Comparison of ENCODE assay signal across 2 cellular contexts in the genomic region with DNA sequence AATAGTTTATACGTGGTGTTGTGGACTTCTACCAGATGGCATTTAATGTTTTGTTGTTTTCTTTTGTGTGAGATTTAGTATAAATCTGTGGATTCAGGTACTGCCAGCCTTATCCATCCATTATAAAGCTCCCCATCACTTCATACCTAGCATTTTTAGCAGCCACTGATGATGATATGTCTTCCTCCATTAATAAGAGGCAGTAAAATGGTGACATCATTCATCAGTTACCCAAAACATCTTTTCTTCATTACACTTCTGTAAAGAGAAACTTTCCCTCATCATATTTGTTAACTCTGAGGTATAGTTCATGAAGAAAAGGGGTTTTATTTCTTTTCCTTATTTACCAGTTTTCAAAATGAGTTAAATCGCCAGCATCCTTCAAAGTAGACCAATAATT.
TF ChIP-seq lines count a peak whose summit lies in the region.

No MANE protein-coding gene starts in this region.

TF ChIP-seq in SK-N-SH, 30 proteins besides CTCF, POLR2A, EP300 and RAD21 (continued from another document):
- TF ChIP-seq, protein P1, sequence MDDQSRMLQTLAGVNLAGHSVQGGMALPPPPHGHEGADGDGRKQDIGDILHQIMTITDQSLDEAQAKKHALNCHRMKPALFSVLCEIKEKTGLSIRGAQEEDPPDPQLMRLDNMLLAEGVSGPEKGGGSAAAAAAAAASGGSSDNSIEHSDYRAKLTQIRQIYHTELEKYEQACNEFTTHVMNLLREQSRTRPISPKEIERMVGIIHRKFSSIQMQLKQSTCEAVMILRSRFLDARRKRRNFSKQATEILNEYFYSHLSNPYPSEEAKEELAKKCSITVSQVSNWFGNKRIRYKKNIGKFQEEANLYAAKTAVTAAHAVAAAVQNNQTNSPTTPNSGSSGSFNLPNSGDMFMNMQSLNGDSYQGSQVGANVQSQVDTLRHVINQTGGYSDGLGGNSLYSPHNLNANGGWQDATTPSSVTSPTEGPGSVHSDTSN (IDR thresholded peaks at IDR 0.05), result peak; percentile 9; the same call in 1 of the 2 replicates
- TF ChIP-seq TCF12 (IDR thresholded peaks at IDR 0.05) (peak; percentile 27; the same call in 1 of the 2 replicates), SMC3 (IDR thresholded peaks at IDR 0.05; ENCODE audit: low read depth, low read length) (no peak)

TF ChIP-seq in SK-N-SH treated with all-trans-retinoic acid at 6 μM for 48 hours, 23 proteins besides CTCF, POLR2A, EP300 and RAD21 (continued from another document):
- TF ChIP-seq, protein P2, sequence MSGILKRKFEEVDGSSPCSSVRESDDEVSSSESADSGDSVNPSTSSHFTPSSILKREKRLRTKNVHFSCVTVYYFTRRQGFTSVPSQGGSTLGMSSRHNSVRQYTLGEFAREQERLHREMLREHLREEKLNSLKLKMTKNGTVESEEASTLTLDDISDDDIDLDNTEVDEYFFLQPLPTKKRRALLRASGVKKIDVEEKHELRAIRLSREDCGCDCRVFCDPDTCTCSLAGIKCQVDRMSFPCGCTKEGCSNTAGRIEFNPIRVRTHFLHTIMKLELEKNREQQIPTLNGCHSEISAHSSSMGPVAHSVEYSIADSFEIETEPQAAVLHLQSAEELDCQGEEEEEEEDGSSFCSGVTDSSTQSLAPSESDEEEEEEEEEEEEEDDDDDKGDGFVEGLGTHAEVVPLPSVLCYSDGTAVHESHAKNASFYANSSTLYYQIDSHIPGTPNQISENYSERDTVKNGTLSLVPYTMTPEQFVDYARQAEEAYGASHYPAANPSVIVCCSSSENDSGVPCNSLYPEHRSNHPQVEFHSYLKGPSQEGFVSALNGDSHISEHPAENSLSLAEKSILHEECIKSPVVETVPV (CRISPR knock-in tag; IDR thresholded peaks at IDR 0.05), result no peak
- TF ChIP-seq TCF4 (CRISPR knock-in tag; IDR thresholded peaks at IDR 0.05; ENCODE audit: borderline replicate concordance) (no peak), BACH2 (CRISPR knock-in tag; IDR thresholded peaks at IDR 0.05; ENCODE audit: borderline replicate concordance) (no peak), RARB (CRISPR knock-in tag; IDR thresholded peaks at IDR 0.05) (no peak), ISL1 (CRISPR knock-in tag; IDR thresholded peaks at IDR 0.05) (no peak), OSR1 (CRISPR knock-in tag; IDR thresholded peaks at IDR 0.05) (no peak), GLIS3 (CRISPR knock-in tag; IDR thresholded peaks at IDR 0.05) (no peak), ZNF70 (CRISPR knock-in tag; IDR thresholded peaks at IDR 0.05) (no peak), ZFP3 (CRISPR knock-in tag; IDR thresholded peaks at IDR 0.05) (no peak), ZNF8 (CRISPR knock-in tag; IDR thresholded peaks at IDR 0.05) (no peak), CREB5 (CRISPR knock-in tag; IDR thresholded peaks at IDR 0.05; ENCODE audit: low read depth) (no peak), ZFP30 (CRISPR knock-in tag; IDR thresholded peaks at IDR 0.05) (no peak), ZC3H10 (CRISPR knock-in tag; IDR thresholded peaks at IDR 0.05) (no peak)
- TF ChIP-seq, protein P3, sequence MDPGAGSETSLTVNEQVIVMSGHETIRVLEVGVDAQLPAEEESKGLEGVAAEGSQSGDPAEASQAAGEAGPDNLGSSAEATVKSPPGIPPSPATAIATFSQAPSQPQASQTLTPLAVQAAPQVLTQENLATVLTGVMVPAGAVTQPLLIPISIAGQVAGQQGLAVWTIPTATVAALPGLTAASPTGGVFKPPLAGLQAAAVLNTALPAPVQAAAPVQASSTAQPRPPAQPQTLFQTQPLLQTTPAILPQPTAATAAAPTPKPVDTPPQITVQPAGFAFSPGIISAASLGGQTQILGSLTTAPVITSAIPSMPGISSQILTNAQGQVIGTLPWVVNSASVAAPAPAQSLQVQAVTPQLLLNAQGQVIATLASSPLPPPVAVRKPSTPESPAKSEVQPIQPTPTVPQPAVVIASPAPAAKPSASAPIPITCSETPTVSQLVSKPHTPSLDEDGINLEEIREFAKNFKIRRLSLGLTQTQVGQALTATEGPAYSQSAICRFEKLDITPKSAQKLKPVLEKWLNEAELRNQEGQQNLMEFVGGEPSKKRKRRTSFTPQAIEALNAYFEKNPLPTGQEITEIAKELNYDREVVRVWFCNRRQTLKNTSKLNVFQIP (CRISPR knock-in tag; IDR thresholded peaks at IDR 0.05; ENCODE audit: borderline replicate concordance, low read depth), result no peak
